In genomic region chr2:95121495-95122196, GRCh38 we compare ENCODE assay signal across 8 cellular contexts. TPM values are rescaled to one million over a fixed set of nuclear protein-coding genes. Genes with fewer than 3 reads are reported as not detected.
DNase-seq lines count a peak whose midpoint lies in the region; TF ChIP-seq lines count a peak whose summit lies in the region.

MRPS5 (minus strand) TSS chr2:95121808; CDS start chr2:95121791, 17 bp downstream.

- H2AFZ ChIP-seq in osteoblast (ENCODE audit: low read length), result peak within 1 kb of the TSS; percentile 96

- peak within 1 kb of the TSS; percentile 97 for H3K27ac Mint-ChIP-seq in activated naive CD4-positive, alpha-beta T cell treated with anti-CD3 and anti-CD28 coated beads, Interleukin-2, amount 10 ng/mL, durations not matched to agents 7 days and 5 days

- 0 to 1% methylated on average over 18 to 64 of the region's 76 CpGs for WGBS in testis, 2 donors

- peak within 1 kb of the TSS; percentile 77 for H3K4me2 ChIP-seq in osteoblast (ENCODE audit: insufficient read depth, low read length)

- H3K9me3 Mint-ChIP-seq in activated naive CD4-positive, alpha-beta T cell treated with anti-CD3 and anti-CD28 coated beads, Interleukin-2, amount 10 ng/mL, durations not matched to agents 7 days and 5 days, result no peaks in the 10 kb centered on the region

- DNase-seq in GM03348 (ENCODE audit: low spot score), result peak; percentile 98
- peak; percentile 95 for DNase-seq in H7
- peak; percentile 64 for DNase-seq in M059J (ENCODE audit: low read depth)
- no peak for DNase-seq in SK-N-MC (ENCODE audit: low read depth, low spot score)
- DNase-seq in activated naive CD4-positive, alpha-beta T cell treated with anti-CD3 and anti-CD28 coated beads, Interleukin-2, amount 10 ng/mL, durations not matched to agents 7 days and 5 days, result peak; percentile 88
- peak; percentile 80 for DNase-seq in globus pallidus (ENCODE audit: low spot score)
- peak; percentile 98 for DNase-seq in osteoblast (ENCODE audit: insufficient read length, low spot score, missing footprints)
- peak; percentile 92 for DNase-seq in testis

- H3K4me1 ChIP-seq in osteoblast (ENCODE audit: insufficient read depth, low read length), result peaks cover 5% of the 10 kb centered on the region
- no peaks in the 10 kb centered on the region for H3K4me1 ChIP-seq in testis

- H3K27me3 Mint-ChIP-seq in activated naive CD4-positive, alpha-beta T cell treated with anti-CD3 and anti-CD28 coated beads, Interleukin-2, amount 10 ng/mL, durations not matched to agents 7 days and 5 days, result no peaks in the 10 kb centered on the region

- peak; percentile 19 for TF ChIP-seq POLR2A in testis (IDR thresholded peaks at IDR 0.05)

- H3K4me3 ChIP-seq in H7 (ENCODE audit: insufficient read depth, low read depth, low read length), result peak within 1 kb of the TSS; percentile 93
- peak within 1 kb of the TSS; percentile 99 for H3K4me3 ChIP-seq in SK-N-MC
- H3K4me3 ChIP-seq in osteoblast (ENCODE audit: insufficient read depth, low read length), result peak within 1 kb of the TSS; percentile 96
- H3K4me3 ChIP-seq in testis, result peak within 1 kb of the TSS; percentile 98 to 100

- peaks cover 45% of the 10 kb centered on the region for H3K4me1 Mint-ChIP-seq in activated naive CD4-positive, alpha-beta T cell treated with anti-CD3 and anti-CD28 coated beads, Interleukin-2, amount 10 ng/mL, durations not matched to agents 7 days and 5 days

- H3K9ac ChIP-seq in SK-N-MC (ENCODE audit: insufficient read length), result peak within 1 kb of the TSS; percentile 94

- H3K79me2 ChIP-seq in osteoblast (ENCODE audit: insufficient read depth, low read length), result peaks cover 40% of the 10 kb centered on the region

- H3K36me3 ChIP-seq in H7 (replicated peaks; ENCODE audit: control insufficient read depth, insufficient read depth, low read length), result no peaks in the 10 kb centered on the region
- peaks cover 32% of the 10 kb centered on the region for H3K36me3 ChIP-seq in SK-N-MC (ENCODE audit: insufficient read depth, low read length)
- peaks cover 4% of the 10 kb centered on the region for H3K36me3 ChIP-seq in osteoblast (ENCODE audit: insufficient read depth, low read length)
- H3K36me3 ChIP-seq in testis (ENCODE audit: low read depth, missing control alignments), result no peaks in the 10 kb centered on the region

- TF ChIP-seq CTCF in osteoblast (IDR thresholded peaks at IDR 0.05; ENCODE audit: extremely low read depth, low read depth, low read length) (no peak), testis (IDR thresholded peaks at IDR 0.05) (no peak)

- peaks cover 31% of the 10 kb centered on the region for H3K36me3 Mint-ChIP-seq in activated naive CD4-positive, alpha-beta T cell treated with anti-CD3 and anti-CD28 coated beads, Interleukin-2, amount 10 ng/mL, durations not matched to agents 7 days and 5 days

- peak within 1 kb of the TSS; percentile 98 for H3K4me3 Mint-ChIP-seq in activated naive CD4-positive, alpha-beta T cell treated with anti-CD3 and anti-CD28 coated beads, Interleukin-2, amount 10 ng/mL, durations not matched to agents 7 days and 5 days

- intact Hi-C loops in testis (cut with DNase I; ENCODE audit: low total_unique reads), result no loop called here

- H3K27me3 ChIP-seq in H7 (ENCODE audit: control insufficient read depth, insufficient read depth, low read length) (no peaks in the 10 kb centered on the region), osteoblast (ENCODE audit: insufficient read depth, low read length) (no peaks in the 10 kb centered on the region), testis (no peaks in the 10 kb centered on the region)

- H3K27ac ChIP-seq in SK-N-MC, result peak within 1 kb of the TSS; percentile 90
- H3K27ac ChIP-seq in osteoblast (ENCODE audit: low read depth, low read length), result peak within 1 kb of the TSS; percentile 94
- peak within 1 kb of the TSS; percentile 92 to 96 for H3K27ac ChIP-seq in testis

- CTCF ChIA-PET in activated naive CD4-positive, alpha-beta T cell treated with anti-CD3 and anti-CD28 coated beads, Interleukin-2, amount 10 ng/mL, durations not matched to agents 7 days and 5 days (lab: Charles Lee), result interaction anchor here (0.7 to 12.1 kb wide), 6 partner anchors 42 to 165 kb away, joined by 3 to 190 read pairs (median 6); partner anchors contain the start of gene MAL

- peaks cover 20% of the 10 kb centered on the region for H4K20me1 ChIP-seq in osteoblast (ENCODE audit: insufficient read depth, low read length)

- H3K9me3 ChIP-seq in SK-N-MC (ENCODE audit: low read depth, low read length) (no peaks in the 10 kb centered on the region), osteoblast (ENCODE audit: low read depth, low read length) (no peaks in the 10 kb centered on the region), testis (no peaks in the 10 kb centered on the region)

RNA-seq across cellular contexts. Expression of gene MRPS5, which starts in this region (rescaled TPM):
- 71.7 and 104 TPM in 2 replicates for total RNA-seq in H7 (2014; rRNA removed; shearing (Covaris generic))
- total RNA-seq in M059J (2014; rRNA removed; shearing (Covaris generic)), result 66.4 and 66.8 TPM in 2 replicates
- total RNA-seq in osteoblast (27.1 and 29.2 TPM in 2 replicates), testis (10 to 100 TPM; 59.3 to 63.1 TPM)
- polyA plus RNA-seq in testis (ENCODE audit: insufficient read depth, low read depth, low replicate concordance), result 44.4 TPM
